1 cellular context compared by ENCODE assay signal in genomic region chr6:17908831-17909230, GRCh38.
TF ChIP-seq lines count a peak whose summit lies in the region.

No MANE protein-coding gene starts in this region.

TF ChIP-seq in HepG2, 621 proteins besides CTCF, POLR2A, EP300 and RAD21 (continues in another document):
- no peak for TF ChIP-seq ZNF562 (CRISPR knock-in tag; IDR thresholded peaks at IDR 0.05; ENCODE audit: borderline replicate concordance)
- no peak for TF ChIP-seq TCF12 (IDR thresholded peaks at IDR 0.05)
- TF ChIP-seq TCF12 (CRISPR knock-in tag; IDR thresholded peaks at IDR 0.05), result no peak
- TF ChIP-seq FOXA3 (CRISPR knock-in tag; IDR thresholded peaks at IDR 0.05), result peak; percentile 73
- no peak for TF ChIP-seq FOXA1 (IDR thresholded peaks at IDR 0.05)
- TF ChIP-seq FOXA1 (CRISPR knock-in tag; IDR thresholded peaks at IDR 0.05), result peak; percentile 87
- TF ChIP-seq RCOR2 (CRISPR knock-in tag; IDR thresholded peaks at IDR 0.05), result 0 out of 2 replicates have a peak, but pooled peaks have one; percentile 27
- no peak for TF ChIP-seq MBD4 (IDR thresholded peaks at IDR 0.05; ENCODE audit: borderline replicate concordance, low read length)
- peak; percentile 43; the same call in 1 of the 2 replicates for TF ChIP-seq ZNF331 (CRISPR knock-in tag; IDR thresholded peaks at IDR 0.05)
- no peak for TF ChIP-seq XBP1 (CRISPR knock-in tag; IDR thresholded peaks at IDR 0.05)
- no peak for TF ChIP-seq FOXO1 (CRISPR knock-in tag; IDR thresholded peaks at IDR 0.05)
- no peak for TF ChIP-seq ATF5 (CRISPR knock-in tag; IDR thresholded peaks at IDR 0.05; ENCODE audit: low read depth)
- no peak for TF ChIP-seq JDP2 (CRISPR knock-in tag; IDR thresholded peaks at IDR 0.05; ENCODE audit: borderline replicate concordance)
- peak; percentile 55 for TF ChIP-seq GATAD2A (CRISPR knock-in tag; IDR thresholded peaks at IDR 0.05)
- TF ChIP-seq CREM (IDR thresholded peaks at IDR 0.05), result no peak
- no peak for TF ChIP-seq CREM (CRISPR knock-in tag; IDR thresholded peaks at IDR 0.05)
- no peak for TF ChIP-seq TERF1 (CRISPR knock-in tag; IDR thresholded peaks at IDR 0.05)
- no peak for TF ChIP-seq ZFP36L1 (CRISPR knock-in tag; IDR thresholded peaks at IDR 0.05)
- peak; percentile 74; the same call in 1 of the 2 replicates for TF ChIP-seq HOMEZ (CRISPR knock-in tag; IDR thresholded peaks at IDR 0.05; ENCODE audit: low read depth)
- no peak for TF ChIP-seq CCAR2 (optimal IDR thresholded peaks at IDR 0.05; ENCODE audit: low read depth, low read length)
- TF ChIP-seq ZNF644 (CRISPR knock-in tag; IDR thresholded peaks at IDR 0.05; ENCODE audit: low read depth), result peak; percentile 82; the same call in 1 of the 2 replicates
- no peak for TF ChIP-seq MTA3 (CRISPR knock-in tag; IDR thresholded peaks at IDR 0.05)
- no peak for TF ChIP-seq ZNF383 (CRISPR knock-in tag; IDR thresholded peaks at IDR 0.05; ENCODE audit: borderline replicate concordance)
- TF ChIP-seq HMG20A (CRISPR knock-in tag; IDR thresholded peaks at IDR 0.05; ENCODE audit: borderline replicate concordance), result peak; percentile 29; the same call in 1 of the 2 replicates
- no peak for TF ChIP-seq ZNF660 (CRISPR knock-in tag; IDR thresholded peaks at IDR 0.05; ENCODE audit: borderline replicate concordance, low read depth)
- peak; percentile 50 for TF ChIP-seq FOSL2 (CRISPR knock-in tag; IDR thresholded peaks at IDR 0.05)
- TF ChIP-seq RARA (CRISPR knock-in tag; IDR thresholded peaks at IDR 0.05), result peak; percentile 43; the same call in 1 of the 2 replicates
- TF ChIP-seq ZNF12 (CRISPR knock-in tag; IDR thresholded peaks at IDR 0.05), result peak; percentile 83
- no peak for TF ChIP-seq ZNF639 (CRISPR knock-in tag; conservative IDR thresholded peaks at IDR 0.05)
- TF ChIP-seq ZFP91 (CRISPR knock-in tag; IDR thresholded peaks at IDR 0.05; ENCODE audit: borderline replicate concordance), result no peak
- TF ChIP-seq RBM39 (IDR thresholded peaks at IDR 0.05; ENCODE audit: low read depth, low read length, poor library complexity, severe bottlenecking), result no peak
- TF ChIP-seq CEBPG (CRISPR knock-in tag; IDR thresholded peaks at IDR 0.05), result peak; percentile 64
- TF ChIP-seq ZKSCAN8 (CRISPR knock-in tag; IDR thresholded peaks at IDR 0.05; ENCODE audit: borderline replicate concordance), result no peak
- TF ChIP-seq ARID5B (CRISPR knock-in tag; IDR thresholded peaks at IDR 0.05), result peak; percentile 60
- TF ChIP-seq RXRB (CRISPR knock-in tag; IDR thresholded peaks at IDR 0.05; ENCODE audit: borderline replicate concordance), result no peak
- TF ChIP-seq MXD3 (CRISPR knock-in tag; IDR thresholded peaks at IDR 0.05), result no peak
- no peak for TF ChIP-seq NKX3-1 (CRISPR knock-in tag; IDR thresholded peaks at IDR 0.05)
- TF ChIP-seq NFATC3 (CRISPR knock-in tag; IDR thresholded peaks at IDR 0.05), result no peak
- TF ChIP-seq HOXA3 (CRISPR knock-in tag; IDR thresholded peaks at IDR 0.05), result peak; percentile 33; the same call in 1 of the 2 replicates
- 0 out of 2 replicates have a peak, but pooled peaks have one; percentile 15 for TF ChIP-seq NR2F6 (IDR thresholded peaks at IDR 0.05)
- peak; percentile 21; the same call in 1 of the 2 replicates for TF ChIP-seq NR2F6 (CRISPR knock-in tag; IDR thresholded peaks at IDR 0.05)
- no peak; the same call in 1 of the 2 replicates for TF ChIP-seq TCF7 (IDR thresholded peaks at IDR 0.05; ENCODE audit: low read depth)
- TF ChIP-seq FOXJ3 (CRISPR knock-in tag; IDR thresholded peaks at IDR 0.05; ENCODE audit: borderline replicate concordance), result no peak
- TF ChIP-seq MAX (IDR thresholded peaks at IDR 0.05), result peak; percentile 56; the same call in 1 of the 2 replicates
- TF ChIP-seq ZNF263 (CRISPR knock-in tag; IDR thresholded peaks at IDR 0.05), result peak; percentile 44; the same call in 1 of the 2 replicates
- TF ChIP-seq SOX13 (IDR thresholded peaks at IDR 0.05), result no peak
- peak in 1 of 2 experiments; percentile 32; a peak in 1 of 4 replicates for TF ChIP-seq SOX13 (CRISPR knock-in tag; conservative IDR thresholded peaks at IDR 0.05 in 1 of 2, IDR thresholded peaks at IDR 0.05 in 1 of 2)
- no peak for TF ChIP-seq KLF11 (CRISPR knock-in tag; IDR thresholded peaks at IDR 0.05)
- no peak for TF ChIP-seq ZFP82 (CRISPR knock-in tag; IDR thresholded peaks at IDR 0.05; ENCODE audit: borderline replicate concordance)
- TF ChIP-seq HNF1A (IDR thresholded peaks at IDR 0.05; ENCODE audit: low read depth), result no peak
- no peak for TF ChIP-seq HNF1A (CRISPR knock-in tag; IDR thresholded peaks at IDR 0.05; ENCODE audit: borderline replicate concordance)
- TF ChIP-seq CEBPB (IDR thresholded peaks at IDR 0.05; ENCODE audit: borderline replicate concordance, low read depth, low read length), result peak; percentile 81
- peak; percentile 98 for TF ChIP-seq ZBTB33 (CRISPR knock-in tag; IDR thresholded peaks at IDR 0.05)
- no peak for TF ChIP-seq XRCC5 (optimal IDR thresholded peaks at IDR 0.05; ENCODE audit: low read length)
- TF ChIP-seq ZNF34 (CRISPR knock-in tag; IDR thresholded peaks at IDR 0.05; ENCODE audit: borderline replicate concordance), result no peak
